Comparison of ENCODE assay signal across 10 cellular contexts in genomic region chr9:107548298-107549142, GRCh38. TPM values are rescaled to one million over a fixed set of nuclear protein-coding genes. Genes with fewer than 3 reads are reported as not detected.
DNase-seq lines count a peak whose midpoint lies in the region; ATAC-seq, FAIRE-seq and TF ChIP-seq lines count a peak whose summit lies in the region.
"Had no signal": no experiment of that assay in that cellular context is flagged by ENCODE, and none has a peak within 500 bp of the region (broad histone marks: within the 10 kb centered on the region; RNA-seq: fewer than 3 reads in every experiment).

No MANE protein-coding gene starts in this region.

- no peak overlapping the region for H3K4me3 Mint-ChIP-seq in activated CD8-positive, alpha-beta T cell treated with anti-CD3 and anti-CD28 coated beads for 36 hours
- H3K4me3 Mint-ChIP-seq in activated CD8-positive, alpha-beta T cell treated with anti-CD3 and anti-CD28 coated beads, Interleukin-2, amount 10 ng/mL, durations not matched to agents 7 days and 5 days = no peak overlapping the region
- H3K4me3 Mint-ChIP-seq in stimulated activated effector memory CD8-positive, alpha-beta T cell treated with anti-CD3 and anti-CD28 coated beads, Interleukin-12 subunit alpha, Interleukin-12 subunit beta, amount 100 ng/mL, for 72 hours = no peak overlapping the region
- H3K4me3 Mint-ChIP-seq: activated CD8-positive, alpha-beta memory T cell treated with anti-CD3 and anti-CD28 coated beads, Interleukin-2, amount 10 ng/mL, durations not matched to agents 7 days and 5 days had no signal

- intact Hi-C loops in activated CD8-positive, alpha-beta T cell treated with anti-CD3 and anti-CD28 coated beads for 36 hours (cut with micrococcal nuclease) = no loop called here

- DNase-seq in activated CD8-positive, alpha-beta T cell treated with anti-CD3 and anti-CD28 coated beads for 36 hours = no peak
- no peak for DNase-seq in activated CD8-positive, alpha-beta T cell treated with anti-CD3 and anti-CD28 coated beads, Interleukin-2, amount 10 ng/mL, durations not matched to agents 7 days and 5 days
- peak; percentile 76 for DNase-seq in astrocyte of the cerebellum (ENCODE audit: low read depth)
- peak; percentile 81 for DNase-seq in kidney epithelial cell (ENCODE audit: low read depth)
- peak; percentile 43 for DNase-seq in urothelium cell line (ENCODE audit: low spot score)
- DNase-seq in KG1 (lab: John Stamatoyannopoulos, UW) = no peak
- no peak for DNase-seq in stimulated activated effector memory CD8-positive, alpha-beta T cell treated with anti-CD3 and anti-CD28 coated beads, Interleukin-12 subunit alpha, Interleukin-12 subunit beta, amount 100 ng/mL, for 72 hours (ENCODE audit: low spot score in 2 of 2)
- no peak for DNase-seq in RPMI8226
- DNase-seq: activated CD8-positive, alpha-beta memory T cell treated with anti-CD3 and anti-CD28 coated beads, Interleukin-2, amount 10 ng/mL, durations not matched to agents 7 days and 5 days; naive B cell had no signal

- H3K27ac Mint-ChIP-seq in activated CD8-positive, alpha-beta T cell treated with anti-CD3 and anti-CD28 coated beads for 36 hours = peak overlapping the region; percentile 3
- no peak overlapping the region for H3K27ac Mint-ChIP-seq in activated CD8-positive, alpha-beta T cell treated with anti-CD3 and anti-CD28 coated beads, Interleukin-2, amount 10 ng/mL, durations not matched to agents 7 days and 5 days
- no peak overlapping the region for H3K27ac Mint-ChIP-seq in stimulated activated effector memory CD8-positive, alpha-beta T cell treated with anti-CD3 and anti-CD28 coated beads, Interleukin-12 subunit alpha, Interleukin-12 subunit beta, amount 100 ng/mL, for 72 hours
- H3K27ac Mint-ChIP-seq: activated CD8-positive, alpha-beta memory T cell treated with anti-CD3 and anti-CD28 coated beads, Interleukin-2, amount 10 ng/mL, durations not matched to agents 7 days and 5 days had no signal

- POLR2A ChIA-PET in activated CD8-positive, alpha-beta T cell treated with anti-CD3 and anti-CD28 coated beads for 36 hours (lab: Charles Lee) = no interaction called here
- POLR2A ChIA-PET in activated CD8-positive, alpha-beta T cell treated with anti-CD3 and anti-CD28 coated beads, Interleukin-2, amount 10 ng/mL, durations not matched to agents 7 days and 5 days (lab: Charles Lee) = no interaction called here

- H3K36me3 Mint-ChIP-seq in activated CD8-positive, alpha-beta T cell treated with anti-CD3 and anti-CD28 coated beads for 36 hours (ENCODE audit: low read depth) = no peaks in the 10 kb centered on the region
- H3K36me3 Mint-ChIP-seq in activated CD8-positive, alpha-beta T cell treated with anti-CD3 and anti-CD28 coated beads, Interleukin-2, amount 10 ng/mL, durations not matched to agents 7 days and 5 days (ENCODE audit: low read depth) = no peaks in the 10 kb centered on the region
- H3K36me3 Mint-ChIP-seq in stimulated activated effector memory CD8-positive, alpha-beta T cell treated with anti-CD3 and anti-CD28 coated beads, Interleukin-12 subunit alpha, Interleukin-12 subunit beta, amount 100 ng/mL, for 72 hours = no peaks in the 10 kb centered on the region
- H3K36me3 Mint-ChIP-seq: activated CD8-positive, alpha-beta memory T cell treated with anti-CD3 and anti-CD28 coated beads, Interleukin-2, amount 10 ng/mL, durations not matched to agents 7 days and 5 days; naive B cell had no signal

- no peaks in the 10 kb centered on the region for H3K36me3 ChIP-seq in kidney epithelial cell (ENCODE audit: control insufficient read depth, insufficient read depth, low read length)

- no peaks in the 10 kb centered on the region for H3K27me3 ChIP-seq in kidney epithelial cell (ENCODE audit: control insufficient read depth, insufficient read depth, low read length)

- no peaks in the 10 kb centered on the region for H3K4me1 Mint-ChIP-seq in activated CD8-positive, alpha-beta T cell treated with anti-CD3 and anti-CD28 coated beads for 36 hours (ENCODE audit: low read depth)
- H3K4me1 Mint-ChIP-seq in activated CD8-positive, alpha-beta T cell treated with anti-CD3 and anti-CD28 coated beads, Interleukin-2, amount 10 ng/mL, durations not matched to agents 7 days and 5 days (ENCODE audit: low read depth) = no peaks in the 10 kb centered on the region
- H3K4me1 Mint-ChIP-seq in stimulated activated effector memory CD8-positive, alpha-beta T cell treated with anti-CD3 and anti-CD28 coated beads, Interleukin-12 subunit alpha, Interleukin-12 subunit beta, amount 100 ng/mL, for 72 hours = no peaks in the 10 kb centered on the region
- H3K4me1 Mint-ChIP-seq: activated CD8-positive, alpha-beta memory T cell treated with anti-CD3 and anti-CD28 coated beads, Interleukin-2, amount 10 ng/mL, durations not matched to agents 7 days and 5 days had no signal

- H3K9me3 Mint-ChIP-seq in activated CD8-positive, alpha-beta T cell treated with anti-CD3 and anti-CD28 coated beads for 36 hours = no peaks in the 10 kb centered on the region
- H3K9me3 Mint-ChIP-seq in activated CD8-positive, alpha-beta T cell treated with anti-CD3 and anti-CD28 coated beads, Interleukin-2, amount 10 ng/mL, durations not matched to agents 7 days and 5 days (ENCODE audit: insufficient read depth) = no peaks in the 10 kb centered on the region
- H3K9me3 Mint-ChIP-seq in stimulated activated effector memory CD8-positive, alpha-beta T cell treated with anti-CD3 and anti-CD28 coated beads, Interleukin-12 subunit alpha, Interleukin-12 subunit beta, amount 100 ng/mL, for 72 hours = peaks cover 2% of the 10 kb centered on the region

- TF ChIP-seq CTCF in activated CD8-positive, alpha-beta T cell treated with anti-CD3 and anti-CD28 coated beads for 36 hours (IDR thresholded peaks at IDR 0.05) = no peak
- TF ChIP-seq CTCF in astrocyte of the cerebellum (IDR thresholded peaks at IDR 0.05; ENCODE audit: low read depth, low read length, missing control alignments) (no peak), kidney epithelial cell (IDR thresholded peaks at IDR 0.05; ENCODE audit: insufficient read depth, low read length, poor library complexity, severe bottlenecking) (no peak)

- no peak for FAIRE-seq in urothelium cell line (lab: Jason Lieb, UNC)

- no peak for ATAC-seq in activated CD8-positive, alpha-beta T cell treated with anti-CD3 and anti-CD28 coated beads for 36 hours
- no peak for ATAC-seq in activated CD8-positive, alpha-beta T cell treated with anti-CD3 and anti-CD28 coated beads, Interleukin-2, amount 10 ng/mL, durations not matched to agents 7 days and 5 days
- no peak for ATAC-seq in stimulated activated effector memory CD8-positive, alpha-beta T cell treated with anti-CD3 and anti-CD28 coated beads, Interleukin-12 subunit alpha, Interleukin-12 subunit beta, amount 100 ng/mL, for 72 hours
- ATAC-seq: activated CD8-positive, alpha-beta memory T cell treated with anti-CD3 and anti-CD28 coated beads, Interleukin-2, amount 10 ng/mL, durations not matched to agents 7 days and 5 days had no signal

- CTCF ChIA-PET in activated CD8-positive, alpha-beta T cell treated with anti-CD3 and anti-CD28 coated beads for 36 hours (lab: Charles Lee) = interaction anchor here (0.7 kb wide), 1 partner anchor 56 kb away, joined by 3 read pairs; no protein-coding TSS in a partner anchor
- CTCF ChIA-PET in activated CD8-positive, alpha-beta T cell treated with anti-CD3 and anti-CD28 coated beads, Interleukin-2, amount 10 ng/mL, durations not matched to agents 7 days and 5 days (lab: Charles Lee) = no interaction called here

- in situ Hi-C loops in astrocyte of the cerebellum (cut with HindIII; ENCODE audit: low sequenced_read_pairs) = no loop called here

- no peak overlapping the region for H3K4me3 ChIP-seq in astrocyte of the cerebellum (ENCODE audit: low read depth, low read length)
- no peak overlapping the region for H3K4me3 ChIP-seq in kidney epithelial cell (ENCODE audit: low read depth, low read length)

- H3K27me3 Mint-ChIP-seq in activated CD8-positive, alpha-beta T cell treated with anti-CD3 and anti-CD28 coated beads for 36 hours = peaks cover 2% of the 10 kb centered on the region
- H3K27me3 Mint-ChIP-seq in activated CD8-positive, alpha-beta T cell treated with anti-CD3 and anti-CD28 coated beads, Interleukin-2, amount 10 ng/mL, durations not matched to agents 7 days and 5 days (ENCODE audit: low read depth) = no peaks in the 10 kb centered on the region
- H3K27me3 Mint-ChIP-seq: activated CD8-positive, alpha-beta memory T cell treated with anti-CD3 and anti-CD28 coated beads, Interleukin-2, amount 10 ng/mL, durations not matched to agents 7 days and 5 days; naive B cell had no signal

RNA-seq across cellular contexts. Expression of gene KLF4, which starts 59.0 kb away (rescaled TPM):
- 1 to 10 TPM; 1.6 to 1.7 TPM for total RNA-seq in activated CD8-positive, alpha-beta T cell treated with anti-CD3 and anti-CD28 coated beads for 36 hours
- total RNA-seq in activated CD8-positive, alpha-beta T cell treated with anti-CD3 and anti-CD28 coated beads, Interleukin-2, amount 10 ng/mL, durations not matched to agents 7 days and 5 days = 1 to 10 TPM; 1.5 to 1.9 TPM
- 38.7 and 43.8 TPM in 2 replicates for total RNA-seq in kidney epithelial cell

Comparison
In these comparisons a context has a peak if more than half of its experiments do, and no peak if none do; other contexts are left out.
1. DNase-seq: peak in astrocyte of the cerebellum (single experiment), kidney epithelial cell (single experiment) and urothelium cell line (single experiment); none in activated CD8-positive, alpha-beta T cell treated with anti-CD3 and anti-CD28 coated beads for 36 hours (single experiment), activated CD8-positive, alpha-beta T cell treated with anti-CD3 and anti-CD28 coated beads, Interleukin-2, amount 10 ng/mL, durations not matched to agents 7 days and 5 days (single experiment), KG1 (single experiment), stimulated activated effector memory CD8-positive, alpha-beta T cell treated with anti-CD3 and anti-CD28 coated beads, Interleukin-12 subunit alpha, Interleukin-12 subunit beta, amount 100 ng/mL, for 72 hours (0 of 2) and RPMI8226 (single experiment).
2. RNA of gene KLF4, which starts 59.0 kb away (total RNA-seq): 38.7 to 43.8 TPM in kidney epithelial cell; 1.5 to 1.9 TPM in activated CD8-positive, alpha-beta T cell treated with anti-CD3 and anti-CD28 coated beads, Interleukin-2, amount 10 ng/mL, durations not matched to agents 7 days and 5 days and 1.6 to 1.7 TPM in activated CD8-positive, alpha-beta T cell treated with anti-CD3 and anti-CD28 coated beads for 36 hours; every median in the first group is over 10 times any median in the second.